ENCODE assay signal across 2 cellular contexts in the genomic region with DNA sequence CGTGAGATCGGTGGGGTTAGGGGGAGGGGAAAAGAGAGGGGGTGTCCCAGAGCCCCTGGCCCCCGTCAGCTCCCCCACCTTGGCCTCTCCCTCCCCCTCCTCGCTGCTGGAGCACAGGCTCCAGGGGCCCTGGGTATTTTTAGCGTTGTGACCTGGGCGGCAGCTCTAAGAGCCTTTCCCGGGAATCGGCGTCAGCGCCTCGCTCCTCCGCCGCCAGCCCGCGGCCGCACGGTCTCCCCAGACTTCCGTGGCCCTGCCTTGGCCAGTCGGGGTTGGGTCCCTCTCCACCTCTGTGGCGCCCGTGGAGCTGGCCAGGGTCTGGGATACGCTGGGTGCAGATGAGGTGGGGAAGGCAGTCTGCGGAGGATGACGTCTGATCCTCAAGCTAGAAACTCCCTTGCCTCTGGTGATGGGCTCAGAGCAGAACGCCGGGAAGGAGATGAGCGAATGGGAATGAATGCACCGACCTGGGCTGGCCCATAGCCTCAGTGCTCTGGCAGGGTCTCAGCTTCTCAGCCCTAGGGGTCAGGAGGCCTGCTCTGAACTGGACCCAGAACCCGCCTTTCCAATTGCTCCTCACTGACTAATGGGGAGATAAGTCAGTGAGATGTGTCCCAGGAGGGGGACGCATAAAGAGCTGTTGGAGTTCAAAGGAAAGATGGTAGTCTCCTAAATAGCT.
TF ChIP-seq lines count a peak whose summit lies in the region.

No MANE protein-coding gene starts in this region.

TF ChIP-seq in A549, 52 proteins besides CTCF, POLR2A, EP300 and RAD21:
- TF ChIP-seq JUNB (IDR thresholded peaks at IDR 0.05) (no peak), HEYL (CRISPR knock-in tag; IDR thresholded peaks at IDR 0.05) (no peak), BHLHE40 (IDR thresholded peaks at IDR 0.05; ENCODE audit: low read depth, low read length) (no peak), RNF2 (IDR thresholded peaks at IDR 0.05; ENCODE audit: borderline replicate concordance, low read depth) (no peak), EHMT2 (IDR thresholded peaks at IDR 0.05; ENCODE audit: low read depth) (no peak), ZFP36 (IDR thresholded peaks at IDR 0.05; ENCODE audit: borderline replicate concordance, partially characterized antibody) (no peak), TP53 (CRISPR knock-in tag; IDR thresholded peaks at IDR 0.05) (no peak)
- TF ChIP-seq, protein P1, sequence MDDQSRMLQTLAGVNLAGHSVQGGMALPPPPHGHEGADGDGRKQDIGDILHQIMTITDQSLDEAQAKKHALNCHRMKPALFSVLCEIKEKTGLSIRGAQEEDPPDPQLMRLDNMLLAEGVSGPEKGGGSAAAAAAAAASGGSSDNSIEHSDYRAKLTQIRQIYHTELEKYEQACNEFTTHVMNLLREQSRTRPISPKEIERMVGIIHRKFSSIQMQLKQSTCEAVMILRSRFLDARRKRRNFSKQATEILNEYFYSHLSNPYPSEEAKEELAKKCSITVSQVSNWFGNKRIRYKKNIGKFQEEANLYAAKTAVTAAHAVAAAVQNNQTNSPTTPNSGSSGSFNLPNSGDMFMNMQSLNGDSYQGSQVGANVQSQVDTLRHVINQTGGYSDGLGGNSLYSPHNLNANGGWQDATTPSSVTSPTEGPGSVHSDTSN (IDR thresholded peaks at IDR 0.05), result no peak

TF ChIP-seq in GM23338, 12 proteins besides CTCF, POLR2A, EP300 and RAD21:
- no peak for TF ChIP-seq NANOG (IDR thresholded peaks at IDR 0.05; ENCODE audit: borderline replicate concordance)
- TF ChIP-seq, protein P2, sequence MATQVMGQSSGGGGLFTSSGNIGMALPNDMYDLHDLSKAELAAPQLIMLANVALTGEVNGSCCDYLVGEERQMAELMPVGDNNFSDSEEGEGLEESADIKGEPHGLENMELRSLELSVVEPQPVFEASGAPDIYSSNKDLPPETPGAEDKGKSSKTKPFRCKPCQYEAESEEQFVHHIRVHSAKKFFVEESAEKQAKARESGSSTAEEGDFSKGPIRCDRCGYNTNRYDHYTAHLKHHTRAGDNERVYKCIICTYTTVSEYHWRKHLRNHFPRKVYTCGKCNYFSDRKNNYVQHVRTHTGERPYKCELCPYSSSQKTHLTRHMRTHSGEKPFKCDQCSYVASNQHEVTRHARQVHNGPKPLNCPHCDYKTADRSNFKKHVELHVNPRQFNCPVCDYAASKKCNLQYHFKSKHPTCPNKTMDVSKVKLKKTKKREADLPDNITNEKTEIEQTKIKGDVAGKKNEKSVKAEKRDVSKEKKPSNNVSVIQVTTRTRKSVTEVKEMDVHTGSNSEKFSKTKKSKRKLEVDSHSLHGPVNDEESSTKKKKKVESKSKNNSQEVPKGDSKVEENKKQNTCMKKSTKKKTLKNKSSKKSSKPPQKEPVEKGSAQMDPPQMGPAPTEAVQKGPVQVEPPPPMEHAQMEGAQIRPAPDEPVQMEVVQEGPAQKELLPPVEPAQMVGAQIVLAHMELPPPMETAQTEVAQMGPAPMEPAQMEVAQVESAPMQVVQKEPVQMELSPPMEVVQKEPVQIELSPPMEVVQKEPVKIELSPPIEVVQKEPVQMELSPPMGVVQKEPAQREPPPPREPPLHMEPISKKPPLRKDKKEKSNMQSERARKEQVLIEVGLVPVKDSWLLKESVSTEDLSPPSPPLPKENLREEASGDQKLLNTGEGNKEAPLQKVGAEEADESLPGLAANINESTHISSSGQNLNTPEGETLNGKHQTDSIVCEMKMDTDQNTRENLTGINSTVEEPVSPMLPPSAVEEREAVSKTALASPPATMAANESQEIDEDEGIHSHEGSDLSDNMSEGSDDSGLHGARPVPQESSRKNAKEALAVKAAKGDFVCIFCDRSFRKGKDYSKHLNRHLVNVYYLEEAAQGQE (IDR thresholded peaks at IDR 0.05; ENCODE audit: unreplicated experiment), result no peak
- no peak for TF ChIP-seq STAT1 (IDR thresholded peaks at IDR 0.05; ENCODE audit: unreplicated experiment)
- no peak for TF ChIP-seq POLR2AphosphoS5 (IDR thresholded peaks at IDR 0.05; ENCODE audit: low read depth)
- TF ChIP-seq EZH2 (IDR thresholded peaks at IDR 0.05; ENCODE audit: low read depth, unreplicated experiment), result no peak
- no peak for TF ChIP-seq EZH2phosphoT487 (IDR thresholded peaks at IDR 0.05; ENCODE audit: unreplicated experiment)
- no peak for TF ChIP-seq JUNB (IDR thresholded peaks at IDR 0.05; ENCODE audit: unreplicated experiment)
- TF ChIP-seq, protein P3, sequence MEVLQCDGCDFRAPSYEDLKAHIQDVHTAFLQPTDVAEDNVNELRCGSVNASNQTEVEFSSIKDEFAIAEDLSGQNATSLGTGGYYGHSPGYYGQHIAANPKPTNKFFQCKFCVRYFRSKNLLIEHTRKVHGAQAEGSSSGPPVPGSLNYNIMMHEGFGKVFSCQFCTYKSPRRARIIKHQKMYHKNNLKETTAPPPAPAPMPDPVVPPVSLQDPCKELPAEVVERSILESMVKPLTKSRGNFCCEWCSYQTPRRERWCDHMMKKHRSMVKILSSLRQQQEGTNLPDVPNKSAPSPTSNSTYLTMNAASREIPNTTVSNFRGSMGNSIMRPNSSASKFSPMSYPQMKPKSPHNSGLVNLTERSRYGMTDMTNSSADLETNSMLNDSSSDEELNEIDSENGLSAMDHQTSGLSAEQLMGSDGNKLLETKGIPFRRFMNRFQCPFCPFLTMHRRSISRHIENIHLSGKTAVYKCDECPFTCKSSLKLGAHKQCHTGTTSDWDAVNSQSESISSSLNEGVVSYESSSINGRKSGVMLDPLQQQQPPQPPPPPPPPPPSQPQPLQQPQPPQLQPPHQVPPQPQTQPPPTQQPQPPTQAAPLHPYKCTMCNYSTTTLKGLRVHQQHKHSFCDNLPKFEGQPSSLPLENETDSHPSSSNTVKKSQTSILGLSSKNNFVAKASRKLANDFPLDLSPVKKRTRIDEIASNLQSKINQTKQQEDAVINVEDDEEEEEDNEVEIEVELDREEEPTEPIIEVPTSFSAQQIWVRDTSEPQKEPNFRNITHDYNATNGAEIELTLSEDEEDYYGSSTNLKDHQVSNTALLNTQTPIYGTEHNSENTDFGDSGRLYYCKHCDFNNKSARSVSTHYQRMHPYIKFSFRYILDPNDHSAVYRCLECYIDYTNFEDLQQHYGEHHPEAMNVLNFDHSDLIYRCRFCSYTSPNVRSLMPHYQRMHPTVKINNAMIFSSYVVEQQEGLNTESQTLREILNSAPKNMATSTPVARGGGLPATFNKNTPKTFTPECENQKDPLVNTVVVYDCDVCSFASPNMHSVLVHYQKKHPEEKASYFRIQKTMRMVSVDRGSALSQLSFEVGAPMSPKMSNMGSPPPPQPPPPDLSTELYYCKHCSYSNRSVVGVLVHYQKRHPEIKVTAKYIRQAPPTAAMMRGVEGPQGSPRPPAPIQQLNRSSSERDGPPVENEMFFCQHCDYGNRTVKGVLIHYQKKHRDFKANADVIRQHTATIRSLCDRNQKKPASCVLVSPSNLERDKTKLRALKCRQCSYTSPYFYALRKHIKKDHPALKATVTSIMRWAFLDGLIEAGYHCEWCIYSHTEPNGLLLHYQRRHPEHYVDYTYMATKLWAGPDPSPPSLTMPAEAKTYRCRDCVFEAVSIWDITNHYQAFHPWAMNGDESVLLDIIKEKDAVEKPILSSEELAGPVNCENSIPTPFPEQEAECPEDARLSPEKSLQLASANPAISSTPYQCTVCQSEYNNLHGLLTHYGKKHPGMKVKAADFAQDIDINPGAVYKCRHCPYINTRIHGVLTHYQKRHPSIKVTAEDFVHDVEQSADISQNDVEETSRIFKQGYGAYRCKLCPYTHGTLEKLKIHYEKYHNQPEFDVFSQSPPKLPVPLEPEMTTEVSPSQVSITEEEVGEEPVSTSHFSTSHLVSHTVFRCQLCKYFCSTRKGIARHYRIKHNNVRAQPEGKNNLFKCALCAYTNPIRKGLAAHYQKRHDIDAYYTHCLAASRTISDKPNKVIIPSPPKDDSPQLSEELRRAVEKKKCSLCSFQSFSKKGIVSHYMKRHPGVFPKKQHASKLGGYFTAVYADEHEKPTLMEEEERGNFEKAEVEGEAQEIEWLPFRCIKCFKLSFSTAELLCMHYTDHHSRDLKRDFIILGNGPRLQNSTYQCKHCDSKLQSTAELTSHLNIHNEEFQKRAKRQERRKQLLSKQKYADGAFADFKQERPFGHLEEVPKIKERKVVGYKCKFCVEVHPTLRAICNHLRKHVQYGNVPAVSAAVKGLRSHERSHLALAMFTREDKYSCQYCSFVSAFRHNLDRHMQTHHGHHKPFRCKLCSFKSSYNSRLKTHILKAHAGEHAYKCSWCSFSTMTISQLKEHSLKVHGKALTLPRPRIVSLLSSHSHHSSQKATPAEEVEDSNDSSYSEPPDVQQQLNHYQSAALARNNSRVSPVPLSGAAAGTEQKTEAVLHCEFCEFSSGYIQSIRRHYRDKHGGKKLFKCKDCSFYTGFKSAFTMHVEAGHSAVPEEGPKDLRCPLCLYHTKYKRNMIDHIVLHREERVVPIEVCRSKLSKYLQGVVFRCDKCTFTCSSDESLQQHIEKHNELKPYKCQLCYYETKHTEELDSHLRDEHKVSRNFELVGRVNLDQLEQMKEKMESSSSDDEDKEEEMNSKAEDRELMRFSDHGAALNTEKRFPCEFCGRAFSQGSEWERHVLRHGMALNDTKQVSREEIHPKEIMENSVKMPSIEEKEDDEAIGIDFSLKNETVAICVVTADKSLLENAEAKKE (CRISPR knock-in tag; IDR thresholded peaks at IDR 0.05), result no peak
- no peak for TF ChIP-seq ZNF114 (CRISPR knock-in tag; IDR thresholded peaks at IDR 0.05)
- no peak for TF ChIP-seq ZNF331 (CRISPR knock-in tag; IDR thresholded peaks at IDR 0.05; ENCODE audit: low read depth)
- TF ChIP-seq, protein P4, sequence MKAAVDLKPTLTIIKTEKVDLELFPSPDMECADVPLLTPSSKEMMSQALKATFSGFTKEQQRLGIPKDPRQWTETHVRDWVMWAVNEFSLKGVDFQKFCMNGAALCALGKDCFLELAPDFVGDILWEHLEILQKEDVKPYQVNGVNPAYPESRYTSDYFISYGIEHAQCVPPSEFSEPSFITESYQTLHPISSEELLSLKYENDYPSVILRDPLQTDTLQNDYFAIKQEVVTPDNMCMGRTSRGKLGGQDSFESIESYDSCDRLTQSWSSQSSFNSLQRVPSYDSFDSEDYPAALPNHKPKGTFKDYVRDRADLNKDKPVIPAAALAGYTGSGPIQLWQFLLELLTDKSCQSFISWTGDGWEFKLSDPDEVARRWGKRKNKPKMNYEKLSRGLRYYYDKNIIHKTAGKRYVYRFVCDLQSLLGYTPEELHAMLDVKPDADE (IDR thresholded peaks at IDR 0.05), result no peak
- TF ChIP-seq CREB1 (CRISPR knock-in tag; IDR thresholded peaks at IDR 0.05; ENCODE audit: low read depth), result no peak
TF ChIP-seq in GM23338: peak in this region for 0.
